29 cellular contexts compared by ENCODE assay signal in the genomic region with DNA sequence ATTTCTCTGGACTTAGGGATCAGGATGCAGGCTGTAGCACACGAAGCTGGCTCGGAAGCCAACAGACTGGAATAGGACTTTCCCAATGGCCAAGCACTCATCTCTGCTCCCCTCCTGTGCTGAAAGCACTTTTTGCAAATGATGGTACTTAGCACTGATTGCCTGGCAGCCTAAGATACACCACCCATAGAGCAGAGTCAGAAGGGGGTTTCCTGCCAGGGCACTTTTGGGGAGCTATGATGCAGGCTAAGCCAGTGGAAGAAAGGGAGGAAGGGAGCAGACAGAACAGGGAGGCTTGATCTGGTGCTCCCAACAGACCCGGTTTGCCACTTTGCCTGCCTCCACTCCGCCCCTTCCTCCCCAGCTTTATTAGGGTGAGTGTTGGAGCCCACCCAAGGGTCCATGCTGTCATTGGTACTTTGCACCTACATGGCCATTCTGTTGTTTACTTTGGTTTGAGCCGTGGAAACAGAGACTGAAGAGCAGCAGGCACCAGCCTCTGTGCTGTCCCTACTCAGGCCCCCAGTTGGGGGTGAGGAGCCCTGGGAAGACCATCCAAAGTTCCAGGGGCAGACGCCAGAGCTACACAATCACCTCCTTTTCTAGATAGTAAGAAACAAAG.
"Had no signal": no experiment of that assay in that cellular context is flagged by ENCODE, and none has a peak within 500 bp of the region (broad histone marks: within the 10 kb centered on the region; RNA-seq: fewer than 3 reads in every experiment).

No MANE protein-coding gene starts in this region.

- H3K4me3 ChIP-seq: breast epithelium, esophagus squamous epithelium, gastrocnemius medialis, lung, ovary, prostate gland, spleen, tibial artery had no signal

- H3K27ac Mint-ChIP-seq: activated B cell treated with CpG ODN at 0.5 μM for 24 hours; activated CD4-positive, alpha-beta T cell treated with anti-CD3 and anti-CD28 coated beads for 36 hours; activated naive CD8-positive, alpha-beta T cell treated with anti-CD3 and anti-CD28 coated beads, Interleukin-2, amount 10 ng/mL, durations not matched to agents 7 days and 5 days; activated T-helper 2 cell treated with anti-CD3 and anti-CD28 coated beads, Interferon-gamma antibody, Interleukin-2, Interleukin-4, amounts not matched to agents 10 μg/mL and 5 μg/mL and 100 μg/mL, durations not matched to agents 14 hours and 24 hours and 36 hours; effector memory CD8-positive, alpha-beta T cell; natural killer cell treated with Interleukin-12 subunit alpha and Interleukin-12 subunit beta and Interleukin-15 and Interleukin-18, amount 100 ng/mL, for 72 hours had no signal

- H3K27ac ChIP-seq: breast epithelium, esophagus squamous epithelium, gastrocnemius medialis, neutrophil, ovary, prostate gland, spleen, tibial artery had no signal

- H3K36me3 Mint-ChIP-seq: activated naive CD8-positive, alpha-beta T cell treated with anti-CD3 and anti-CD28 coated beads, Interleukin-2, amount 10 ng/mL, durations not matched to agents 7 days and 5 days; natural killer cell treated with Interleukin-12 subunit alpha and Interleukin-12 subunit beta and Interleukin-15 and Interleukin-18, amount 100 ng/mL, for 72 hours had no signal

- DNase-seq: activated B cell treated with CpG ODN at 0.5 μM for 24 hours; activated CD4-positive, alpha-beta T cell treated with anti-CD3 and anti-CD28 coated beads for 36 hours; activated CD4-positive, alpha-beta T cell treated with anti-CD3 and anti-CD28 coated beads, Interleukin-2, amount 50 U/mL, for 4 hours; activated CD8-positive, alpha-beta memory T cell treated with anti-CD3 and anti-CD28 coated beads, Interleukin-2, amount 50 U/mL, for 48 hours; activated naive CD4-positive, alpha-beta T cell treated with Interleukin-2 at 50 U/mL for 16 hours; activated naive CD8-positive, alpha-beta T cell treated with anti-CD3 and anti-CD28 coated beads, Interleukin-2, amount 10 ng/mL, durations not matched to agents 7 days and 5 days; activated T-cell treated with anti-CD3 and anti-CD28 coated beads, Interleukin-2, amount 50 U/mL, for 4 hours; amniotic stem cell; effector memory CD8-positive, alpha-beta T cell; esophagus squamous epithelium; gastrocnemius medialis; hypothalamus; left colon; ovary; spleen; stimulated activated CD4-positive, alpha-beta T cell treated with anti-CD3 and anti-CD28 coated beads, Interleukin-4, amount 100 ng/mL, for 1 hour; stimulated activated naive CD4-positive, alpha-beta T cell treated with Interleukin-2 at 50 U/mL for 16 hours; substantia nigra; T1000; tibial artery had no signal

- H3K9me3 Mint-ChIP-seq: activated B cell treated with CpG ODN at 0.5 μM for 24 hours; activated naive CD8-positive, alpha-beta T cell treated with anti-CD3 and anti-CD28 coated beads, Interleukin-2, amount 10 ng/mL, durations not matched to agents 7 days and 5 days; activated T-cell treated with anti-CD3 and anti-CD28 coated beads, Interleukin-2, amount 50 U/mL, for 4 hours; activated T-helper 2 cell treated with anti-CD3 and anti-CD28 coated beads, Interferon-gamma antibody, Interleukin-2, Interleukin-4, amounts not matched to agents 10 μg/mL and 5 μg/mL and 100 μg/mL, durations not matched to agents 14 hours and 24 hours and 36 hours; central memory CD8-positive, alpha-beta T cell; effector memory CD8-positive, alpha-beta T cell; natural killer cell treated with Interleukin-12 subunit alpha and Interleukin-12 subunit beta and Interleukin-15 and Interleukin-18, amount 100 ng/mL, for 72 hours had no signal

- H3K4me1 Mint-ChIP-seq: activated B cell treated with CpG ODN at 0.5 μM for 24 hours; activated CD4-positive, alpha-beta T cell treated with anti-CD3 and anti-CD28 coated beads for 36 hours; activated naive CD8-positive, alpha-beta T cell treated with anti-CD3 and anti-CD28 coated beads, Interleukin-2, amount 10 ng/mL, durations not matched to agents 7 days and 5 days; central memory CD8-positive, alpha-beta T cell had no signal

- H3K36me3 ChIP-seq: breast epithelium, esophagus squamous epithelium, gastrocnemius medialis, neutrophil, ovary, prostate gland, spleen, tibial artery had no signal

- H3K27me3 Mint-ChIP-seq: activated CD4-positive, alpha-beta T cell treated with anti-CD3 and anti-CD28 coated beads for 36 hours; central memory CD8-positive, alpha-beta T cell had no signal

- H3K9me3 ChIP-seq: breast epithelium, esophagus squamous epithelium, gastrocnemius medialis, neutrophil, ovary, prostate gland, spleen, tibial artery had no signal

- ATAC-seq: activated CD4-positive, alpha-beta T cell treated with anti-CD3 and anti-CD28 coated beads for 36 hours; activated T-cell treated with anti-CD3 and anti-CD28 coated beads, Interleukin-2, amount 50 U/mL, for 4 hours; effector memory CD8-positive, alpha-beta T cell; gastrocnemius medialis; left colon; natural killer cell treated with Interleukin-12 subunit alpha and Interleukin-12 subunit beta and Interleukin-15 and Interleukin-18, amount 100 ng/mL, for 72 hours had no signal

- H3K4me1 ChIP-seq: breast epithelium, esophagus squamous epithelium, gastrocnemius medialis, prostate gland, spleen, tibial artery had no signal

- H3K4me3 Mint-ChIP-seq: activated B cell treated with CpG ODN at 0.5 μM for 24 hours; activated CD4-positive, alpha-beta T cell treated with anti-CD3 and anti-CD28 coated beads for 36 hours; activated naive CD8-positive, alpha-beta T cell treated with anti-CD3 and anti-CD28 coated beads, Interleukin-2, amount 10 ng/mL, durations not matched to agents 7 days and 5 days; activated T-cell treated with anti-CD3 and anti-CD28 coated beads, Interleukin-2, amount 50 U/mL, for 4 hours; central memory CD8-positive, alpha-beta T cell; effector memory CD8-positive, alpha-beta T cell; natural killer cell treated with Interleukin-12 subunit alpha and Interleukin-12 subunit beta and Interleukin-15 and Interleukin-18, amount 100 ng/mL, for 72 hours had no signal

- FAIRE-seq: colon, keratinocyte had no signal

- H3K27me3 ChIP-seq: breast epithelium, esophagus squamous epithelium, gastrocnemius medialis, ovary, spleen, tibial artery had no signal
